In genomic region chr11:86736303-86737143, GRCh38 we compare ENCODE assay signal across 23 cellular contexts.
DNase-seq lines count a peak whose midpoint lies in the region; FAIRE-seq and TF ChIP-seq lines count a peak whose summit lies in the region.
"Had no signal": no experiment of that assay in that cellular context is flagged by ENCODE, and none has a peak within 500 bp of the region (broad histone marks: within the 10 kb centered on the region; RNA-seq: fewer than 3 reads in every experiment).

No MANE protein-coding gene starts in this region.

- H3K9me2 ChIP-seq in GM23248 (ENCODE audit: insufficient read depth): no peaks in the 10 kb centered on the region; the same call in 1 of the 2 replicates

- H3F3A ChIP-seq in GM23248 (ENCODE audit: insufficient read depth): peaks cover 44% of the 10 kb centered on the region

- no peaks in the 10 kb centered on the region for H3K36me3 ChIP-seq in GM23248 (ENCODE audit: low read depth)
- no peaks in the 10 kb centered on the region for H3K36me3 ChIP-seq in SK-N-MC (ENCODE audit: insufficient read depth, low read length)
- H3K36me3 ChIP-seq in fibroblast of lung (ENCODE audit: control insufficient read depth, insufficient read depth, low read length): no peaks in the 10 kb centered on the region
- H3K36me3 ChIP-seq: left lung had no signal

- H3K4me2 ChIP-seq in GM23248 (ENCODE audit: unreplicated experiment) (peak overlapping the region; percentile 57), fibroblast of lung (ENCODE audit: extremely low read depth, insufficient read depth, low read length) (no peak overlapping the region)

- no peak overlapping the region for H3K4me3 Mint-ChIP-seq in endothelial cell (ENCODE audit: unreplicated experiment)
- H3K4me3 Mint-ChIP-seq: activated T-cell treated with anti-CD3 and anti-CD28 coated beads, Interleukin-2, amount 50 U/mL, for 24 hours; CD8-positive, alpha-beta T cell; nephron progenitor cell had no signal

- no peak for FAIRE-seq in GM12891 (lab: Jason Lieb, UNC)

- H3K27ac Mint-ChIP-seq in endothelial cell (ENCODE audit: unreplicated experiment): no peak overlapping the region
- H3K27ac Mint-ChIP-seq: activated T-cell treated with anti-CD3 and anti-CD28 coated beads, Interleukin-2, amount 50 U/mL, for 24 hours; CD8-positive, alpha-beta T cell had no signal

- 97 to 99% methylated on average over 9 of the region's 9 CpGs for WGBS in GM23248 (ENCODE audit: low coverage in 1 of 2, low lambda C conversion rate in 2 of 2, missing lambda C conversion rate in 2 of 2), 2 experiments

- H2AFZ ChIP-seq in GM23248: no peak overlapping the region
- no peak overlapping the region for H2AFZ ChIP-seq in fibroblast of lung (ENCODE audit: low read length)

- no peaks in the 10 kb centered on the region for H3K9me3 ChIP-seq in GM23248 (ENCODE audit: low read depth)
- H3K9me3 ChIP-seq in SK-N-MC (ENCODE audit: low read depth, low read length): no peaks in the 10 kb centered on the region
- H3K9me3 ChIP-seq in fibroblast of lung (ENCODE audit: control insufficient read depth, insufficient read depth, low read depth, low read length): no peaks in the 10 kb centered on the region
- H3K9me3 ChIP-seq: left lung had no signal

- H3K9ac ChIP-seq in GM23248 (no peak overlapping the region), SK-N-MC (ENCODE audit: insufficient read length) (no peak overlapping the region), fibroblast of lung (ENCODE audit: insufficient read depth, low read length) (no peak overlapping the region)

- H3K27me3 ChIP-seq in GM23248 (replicated peaks; ENCODE audit: insufficient read depth): no peaks in the 10 kb centered on the region
- H3K27me3 ChIP-seq in fibroblast of lung (ENCODE audit: control insufficient read depth, insufficient read depth, low read length): no peaks in the 10 kb centered on the region
- H3K27me3 ChIP-seq: left lung had no signal

- DNase-seq in GM23248: no peak
- DNase-seq in SK-N-MC (ENCODE audit: low read depth, low spot score): no peak
- no peak for DNase-seq in fibroblast of lung (ENCODE audit: low read depth in 2 of 2)
- no peak for DNase-seq in DMS 273 (lab: John Stamatoyannopoulos, UW; ENCODE audit: unreplicated experiment)
- DNase-seq in GM12891 (ENCODE audit: insufficient read length, low spot score): no peak
- DNase-seq in endothelial cell (ENCODE audit: low spot score): no peak
- DNase-seq in cerebellar nuclear complex (lab: John Stamatoyannopoulos, UW): no peak
- DNase-seq: activated naive CD4-positive, alpha-beta T cell treated with Interleukin-2 at 50 U/mL for 16 hours; activated T-cell treated with anti-CD3 and anti-CD28 coated beads, Interleukin-2, amount 50 U/mL, for 24 hours; CD8-positive, alpha-beta T cell; central memory CD4-positive, alpha-beta T cell; DND-41; effector CD4-positive, alpha-beta T cell; glutamatergic neuron; left lung; midbrain; NCI-H1048; NCI-H2029; nephron progenitor cell; NK-92 treated with Interleukin-12 subunit alpha and Interleukin-12 subunit beta, amount 100 ng/mL, for 24 hours; stimulated activated CD4-positive, alpha-beta T cell treated with anti-CD3 and anti-CD28 coated beads, Interleukin-12 subunit alpha, Interleukin-12 subunit beta, amount 100 ng/mL, for 4 hours; T1000 had no signal

- no peaks in the 10 kb centered on the region for H3K36me3 Mint-ChIP-seq in endothelial cell (ENCODE audit: low read depth, unreplicated experiment)
- H3K36me3 Mint-ChIP-seq: CD8-positive, alpha-beta T cell had no signal

- H3K4me1 Mint-ChIP-seq in endothelial cell (ENCODE audit: unreplicated experiment): peaks cover 5% of the 10 kb centered on the region

- H3K9me3 Mint-ChIP-seq in endothelial cell (ENCODE audit: unreplicated experiment): no peaks in the 10 kb centered on the region
- H3K9me3 Mint-ChIP-seq: activated T-cell treated with anti-CD3 and anti-CD28 coated beads, Interleukin-2, amount 50 U/mL, for 24 hours; CD8-positive, alpha-beta T cell had no signal

- H3K4me3 ChIP-seq in GM23248: no peak overlapping the region
- H3K4me3 ChIP-seq in SK-N-MC: no peak overlapping the region
- H3K4me3 ChIP-seq in fibroblast of lung (replicated peaks in 1 of 4; ENCODE audit: control extremely low read depth in 1 of 4, insufficient read depth in 1 of 4, low read depth in 3 of 4, low read length in 4 of 4): no peak overlapping the region
- H3K4me3 ChIP-seq in skin epidermis: no peak overlapping the region
- H3K4me3 ChIP-seq: left lung had no signal

- in situ Hi-C loops in GM23248 (cut with MboI): no loop called here

- H4K20me1 ChIP-seq in GM23248 (ENCODE audit: insufficient read depth) (no peaks in the 10 kb centered on the region), fibroblast of lung (ENCODE audit: control insufficient read depth, extremely low read depth, insufficient read depth, low read length) (no peaks in the 10 kb centered on the region)

- H3K4me1 ChIP-seq in GM23248 (ENCODE audit: insufficient read depth) (peaks cover 71% of the 10 kb centered on the region), fibroblast of lung (ENCODE audit: control insufficient read depth, extremely low read depth, insufficient read depth, low read length) (peaks cover 52% of the 10 kb centered on the region)

- H3K27ac ChIP-seq in GM23248 (peak overlapping the region; percentile 71), SK-N-MC (peak overlapping the region; percentile 10), fibroblast of lung (ENCODE audit: insufficient read depth, low read length) (peak overlapping the region; percentile 58), skin epidermis (peak overlapping the region in 11 of 21 experiments; percentile 16 to 95 (median 64))

- TF ChIP-seq CTCF in fibroblast of lung (conservative IDR thresholded peaks at IDR 0.05 in 1 of 2, IDR thresholded peaks at IDR 0.05 in 1 of 2; ENCODE audit: low read depth in 1 of 2, low read length in 2 of 2): no peak
- TF ChIP-seq CTCF in endothelial cell (IDR thresholded peaks at IDR 0.05; ENCODE audit: unreplicated experiment): no peak

- H3K79me2 ChIP-seq in GM23248 (ENCODE audit: insufficient read depth) (no peaks in the 10 kb centered on the region), fibroblast of lung (ENCODE audit: control insufficient read depth, insufficient read depth, low read length) (no peaks in the 10 kb centered on the region)

- H3K27me3 Mint-ChIP-seq in endothelial cell (ENCODE audit: unreplicated experiment): peaks cover 2% of the 10 kb centered on the region
- H3K27me3 Mint-ChIP-seq: activated T-cell treated with anti-CD3 and anti-CD28 coated beads, Interleukin-2, amount 50 U/mL, for 24 hours had no signal

- TF ChIP-seq POLR2A in GM12891 (IDR thresholded peaks at IDR 0.05; ENCODE audit: low read depth, low read length): no peak

TF ChIP-seq in GM12891, 5 proteins besides CTCF, POLR2A, EP300 and RAD21:
- TF ChIP-seq SPI1 (IDR thresholded peaks at IDR 0.05; ENCODE audit: low read depth, low read length) (no peak), PAX5 (IDR thresholded peaks at IDR 0.05; ENCODE audit: insufficient read depth, low read length, severe bottlenecking) (no peak), POU2F2 (IDR thresholded peaks at IDR 0.05; ENCODE audit: low read depth, low read length) (no peak), POLR2AphosphoS5 (IDR thresholded peaks at IDR 0.05; ENCODE audit: low read depth, low read length) (no peak)
TF ChIP-seq in GM12891: peak in this region for 0.

Comparison
In these comparisons a context has a peak if more than half of its experiments do, and no peak if none do; other contexts are left out.
1. H3K27ac ChIP-seq: peak in every context shown above with its lines; median percentile 71 in GM23248; 64 in skin epidermis; 58 in fibroblast of lung; 10 in SK-N-MC.